2 cellular contexts compared by ENCODE assay signal in the genomic region with DNA sequence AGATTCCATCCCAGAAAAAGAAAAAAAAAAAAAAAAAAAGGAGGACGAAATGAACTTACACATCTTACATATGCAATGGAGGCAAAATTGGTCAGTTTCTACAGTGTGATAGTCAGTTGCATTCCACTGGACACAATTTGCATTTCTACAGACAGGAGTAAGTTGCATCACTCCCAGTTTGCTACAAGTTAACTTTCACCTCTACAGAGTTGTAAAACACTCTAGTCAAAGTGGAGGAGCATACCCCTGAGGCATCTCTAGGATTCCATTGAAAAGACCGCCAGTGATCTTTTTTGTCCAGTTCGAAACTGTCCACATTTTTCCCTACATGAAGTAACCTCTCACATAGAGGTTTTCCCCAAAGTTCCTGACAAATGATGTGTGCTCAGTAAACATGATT.
A peak's percentile ranks its signal among the peaks of the same experiment; 100 is the strongest.
TF ChIP-seq lines count a peak whose summit lies in the region.

No MANE protein-coding gene starts in this region.

TF ChIP-seq in IMR-90, 13 proteins besides CTCF, POLR2A, EP300 and RAD21 (continued from another document):
- TF ChIP-seq RCOR1 (IDR thresholded peaks at IDR 0.05; ENCODE audit: insufficient replicate concordance, low read length), result no peak
- no peak for TF ChIP-seq MAFK (IDR thresholded peaks at IDR 0.05; ENCODE audit: low read depth, low read length)
- TF ChIP-seq, protein P1, sequence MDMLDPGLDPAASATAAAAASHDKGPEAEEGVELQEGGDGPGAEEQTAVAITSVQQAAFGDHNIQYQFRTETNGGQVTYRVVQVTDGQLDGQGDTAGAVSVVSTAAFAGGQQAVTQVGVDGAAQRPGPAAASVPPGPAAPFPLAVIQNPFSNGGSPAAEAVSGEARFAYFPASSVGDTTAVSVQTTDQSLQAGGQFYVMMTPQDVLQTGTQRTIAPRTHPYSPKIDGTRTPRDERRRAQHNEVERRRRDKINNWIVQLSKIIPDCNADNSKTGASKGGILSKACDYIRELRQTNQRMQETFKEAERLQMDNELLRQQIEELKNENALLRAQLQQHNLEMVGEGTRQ (IDR thresholded peaks at IDR 0.05; ENCODE audit: low read depth, low read length), result no peak
- TF ChIP-seq, protein P2, sequence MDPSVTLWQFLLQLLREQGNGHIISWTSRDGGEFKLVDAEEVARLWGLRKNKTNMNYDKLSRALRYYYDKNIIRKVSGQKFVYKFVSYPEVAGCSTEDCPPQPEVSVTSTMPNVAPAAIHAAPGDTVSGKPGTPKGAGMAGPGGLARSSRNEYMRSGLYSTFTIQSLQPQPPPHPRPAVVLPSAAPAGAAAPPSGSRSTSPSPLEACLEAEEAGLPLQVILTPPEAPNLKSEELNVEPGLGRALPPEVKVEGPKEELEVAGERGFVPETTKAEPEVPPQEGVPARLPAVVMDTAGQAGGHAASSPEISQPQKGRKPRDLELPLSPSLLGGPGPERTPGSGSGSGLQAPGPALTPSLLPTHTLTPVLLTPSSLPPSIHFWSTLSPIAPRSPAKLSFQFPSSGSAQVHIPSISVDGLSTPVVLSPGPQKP (IDR thresholded peaks at IDR 0.05; ENCODE audit: borderline replicate concordance, low read depth, low read length), result no peak
- no peak for TF ChIP-seq FOS (IDR thresholded peaks at IDR 0.05; ENCODE audit: low read depth, low read length)
- no peak for TF ChIP-seq MXI1 (IDR thresholded peaks at IDR 0.05; ENCODE audit: borderline replicate concordance, low read depth, low read length)

TF ChIP-seq in K562, 482 proteins besides CTCF, POLR2A, EP300 and RAD21:
- TF ChIP-seq, protein P3, sequence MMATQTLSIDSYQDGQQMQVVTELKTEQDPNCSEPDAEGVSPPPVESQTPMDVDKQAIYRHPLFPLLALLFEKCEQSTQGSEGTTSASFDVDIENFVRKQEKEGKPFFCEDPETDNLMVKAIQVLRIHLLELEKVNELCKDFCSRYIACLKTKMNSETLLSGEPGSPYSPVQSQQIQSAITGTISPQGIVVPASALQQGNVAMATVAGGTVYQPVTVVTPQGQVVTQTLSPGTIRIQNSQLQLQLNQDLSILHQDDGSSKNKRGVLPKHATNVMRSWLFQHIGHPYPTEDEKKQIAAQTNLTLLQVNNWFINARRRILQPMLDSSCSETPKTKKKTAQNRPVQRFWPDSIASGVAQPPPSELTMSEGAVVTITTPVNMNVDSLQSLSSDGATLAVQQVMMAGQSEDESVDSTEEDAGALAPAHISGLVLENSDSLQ (IDR thresholded peaks at IDR 0.05), result peak; percentile 6; the same call in 1 of the 2 replicates
- 0 out of 2 replicates have a peak, but pooled peaks have one; percentile 28 for TF ChIP-seq ATF3 (IDR thresholded peaks at IDR 0.05)
- TF ChIP-seq ATF3 (CRISPR knock-in tag; conservative IDR thresholded peaks at IDR 0.05), result no peak
- TF ChIP-seq CEBPG (CRISPR knock-in tag; IDR thresholded peaks at IDR 0.05), result no peak
- peak in 1 of 2 experiments; percentile 76; a peak in 2 of 4 replicates for TF ChIP-seq CEBPG (tag; conservative IDR thresholded peaks at IDR 0.05 in 1 of 2, IDR thresholded peaks at IDR 0.05 in 1 of 2)
- no peak for TF ChIP-seq RFX5 (IDR thresholded peaks at IDR 0.05; ENCODE audit: low read depth, low read length)
